In genomic region chr3:143121240-143122088, GRCh38 we compare ENCODE assay signal across 8 cellular contexts. TPM values are rescaled to one million over a fixed set of nuclear protein-coding genes. Genes with fewer than 3 reads are reported as not detected.
DNase-seq lines count a peak whose midpoint lies in the region; ATAC-seq and TF ChIP-seq lines count a peak whose summit lies in the region.

No MANE protein-coding gene starts in this region.

- POLR2A ChIA-PET in activated B cell treated with CpG ODN at 0.5 μM for 24 hours (lab: Charles Lee) = interaction anchor here (0.5 to 3.7 kb wide), 5 partner anchors 40 to 415 kb away, joined by 3 to 17 read pairs (median 3); partner anchors contain the start of gene U2SURP

- DNase-seq in GM12865 (ENCODE audit: low read depth) (peak; percentile 78), activated B cell treated with CpG ODN at 0.5 μM for 24 hours (peak; percentile 15), cardiac fibroblast (ENCODE audit: low read depth in 2 of 2) (peak; percentile 78 to 83), NCI-H2081 treated with DMSO at 0.1 percent for 48 hours (lab: John Stamatoyannopoulos, UW) (no peak), NCI-H1092 treated with DMSO at 0.1 percent for 48 hours (lab: John Stamatoyannopoulos, UW) (no peak)
- peak; percentile 22 to 74 (median 41) for DNase-seq in stimulated activated CD4-positive, alpha-beta T cell treated with anti-CD3 and anti-CD28 coated beads, TNF-alpha, amount 100 ng/mL, for 24 hours (ENCODE audit: low read depth in 3 of 3)

- no peak overlapping the region for H3K27ac ChIP-seq in liver (ENCODE audit: low read depth in 1 of 2, low read length in 2 of 2)

- no peaks in the 10 kb centered on the region for H3K9me3 ChIP-seq in liver (ENCODE audit: control insufficient read depth in 4 of 4, low read length in 3 of 4)

- no peaks in the 10 kb centered on the region for H3K36me3 ChIP-seq in liver (ENCODE audit: control insufficient read depth in 4 of 4, insufficient read depth in 3 of 4, low read depth in 1 of 4, low read length in 3 of 4)

- no peaks in the 10 kb centered on the region for H3K9me3 Mint-ChIP-seq in activated B cell treated with CpG ODN at 0.5 μM for 24 hours

- no peak overlapping the region for H3K27ac Mint-ChIP-seq in activated B cell treated with CpG ODN at 0.5 μM for 24 hours

- H3K4me1 Mint-ChIP-seq in activated B cell treated with CpG ODN at 0.5 μM for 24 hours = peaks cover 42% of the 10 kb centered on the region

- CTCF ChIA-PET in activated B cell treated with CpG ODN at 0.5 μM for 24 hours (lab: Charles Lee) = interaction anchor here (0.8 to 2.1 kb wide), 6 partner anchors 39 to 553 kb away, joined by 3 to 12 read pairs (median 4); no protein-coding TSS in a partner anchor

- H3K4me1 ChIP-seq in liver (ENCODE audit: control insufficient read depth in 4 of 4, insufficient read depth in 4 of 4, low read length in 3 of 4) = peaks cover 5 to 44% (median 32%) of the 10 kb centered on the region in 4 donors

- peaks cover 8% of the 10 kb centered on the region for H3K36me3 Mint-ChIP-seq in activated B cell treated with CpG ODN at 0.5 μM for 24 hours (ENCODE audit: low read depth)

- ATAC-seq in HG03045 (IDR thresholded peaks at IDR 0.05; ENCODE audit: unreplicated experiment) (peak; percentile 1), activated B cell treated with CpG ODN at 0.5 μM for 24 hours (ENCODE audit: low read depth) (peak; percentile 3)

- no peaks in the 10 kb centered on the region for H3K27me3 Mint-ChIP-seq in activated B cell treated with CpG ODN at 0.5 μM for 24 hours

- TF ChIP-seq RAD21 in liver (IDR thresholded peaks at IDR 0.05) = peak; percentile 54 to 73

- H3K27me3 ChIP-seq in liver (ENCODE audit: control insufficient read depth in 4 of 4, insufficient read depth in 4 of 4, low read length in 3 of 4) = no peaks in the 10 kb centered on the region

- no peak overlapping the region for H3K9ac ChIP-seq in liver (ENCODE audit: low read depth in 1 of 2, low read length in 2 of 2)

- intact Hi-C loops in activated B cell treated with CpG ODN at 0.5 μM for 24 hours (cut with micrococcal nuclease) = loop anchor here (1.0 to 5.0 kb wide), 5 partner anchors 146 to 906 kb away; partner anchors contain the start of gene DIPK2A

- H3K4me3 ChIP-seq in GM12865 (ENCODE audit: low read depth, low read length) (peak overlapping the region; percentile 99), cardiac fibroblast (replicated peaks in 1 of 2; ENCODE audit: low read depth in 2 of 2, low read length in 2 of 2) (peak overlapping the region; percentile 50 to 86), liver (ENCODE audit: low read depth in 1 of 3, low read length in 3 of 3) (peak overlapping the region in 2 of 3 donors; percentile 69 to 83)

- peak; percentile 48 for TF ChIP-seq CTCF in GM12865 (IDR thresholded peaks at IDR 0.05; ENCODE audit: insufficient read depth, low read depth, low read length, missing control alignments)
- no peak for TF ChIP-seq CTCF in activated B cell treated with CpG ODN at 0.5 μM for 24 hours (IDR thresholded peaks at IDR 0.05)
- peak; percentile 68 for TF ChIP-seq CTCF in cardiac fibroblast (IDR thresholded peaks at IDR 0.05; ENCODE audit: low read depth, low read length)
- no peak for TF ChIP-seq CTCF in liver (IDR thresholded peaks at IDR 0.05; ENCODE audit: low read depth, low read length, missing input control)

- 62% methylated on average over 79 of the region's 79 CpGs for WGBS in liver

- H3K4me3 Mint-ChIP-seq in activated B cell treated with CpG ODN at 0.5 μM for 24 hours = peak overlapping the region; percentile 75

TF ChIP-seq in liver, 16 proteins besides CTCF, POLR2A, EP300 and RAD21:
- TF ChIP-seq TAF1 (conservative IDR thresholded peaks at IDR 0.05) (no peak), REST (IDR thresholded peaks at IDR 0.05) (no peak), HNF4A (conservative IDR thresholded peaks at IDR 0.05) (no peak), ZBTB33 (IDR thresholded peaks at IDR 0.05) (no peak), HNF4G (IDR thresholded peaks at IDR 0.05) (no peak), EGR1 (IDR thresholded peaks at IDR 0.05; ENCODE audit: low read depth in 2 of 2) (no peak)

RNA-seq across cellular contexts. Expression of gene CHST2, which starts 1.9 kb away (rescaled TPM):
- total RNA-seq in activated B cell treated with CpG ODN at 0.5 μM for 24 hours (11.8 and 12.3 TPM in 2 replicates), liver (10 to 100 TPM in 1 of 2 donors, 1 to 10 TPM in 1; 1.2 to 48.7 TPM)
- polyA plus RNA-seq in liver = under 1 TPM; 0.11 to 0.69 TPM

Comparison
In these comparisons a context has a peak if more than half of its experiments do, and no peak if none do; other contexts are left out.
1. DNase-seq: peak in GM12865 (single experiment), activated B cell treated with CpG ODN at 0.5 μM for 24 hours (single experiment), cardiac fibroblast (2 of 2) and stimulated activated CD4-positive, alpha-beta T cell treated with anti-CD3 and anti-CD28 coated beads, TNF-alpha, amount 100 ng/mL, for 24 hours (3 of 3); none in NCI-H2081 treated with DMSO at 0.1 percent for 48 hours (single experiment) and NCI-H1092 treated with DMSO at 0.1 percent for 48 hours (single experiment).
2. CTCF ChIP-seq: peak in GM12865 (single experiment) and cardiac fibroblast (single experiment); none in activated B cell treated with CpG ODN at 0.5 μM for 24 hours (single experiment) and liver (single experiment).
3. Peak in every context shown above with its lines, with median percentiles within 50 percentile points of each other: H3K4me3 ChIP-seq.